ENCODE assay signal across 8 cellular contexts in the genomic region with DNA sequence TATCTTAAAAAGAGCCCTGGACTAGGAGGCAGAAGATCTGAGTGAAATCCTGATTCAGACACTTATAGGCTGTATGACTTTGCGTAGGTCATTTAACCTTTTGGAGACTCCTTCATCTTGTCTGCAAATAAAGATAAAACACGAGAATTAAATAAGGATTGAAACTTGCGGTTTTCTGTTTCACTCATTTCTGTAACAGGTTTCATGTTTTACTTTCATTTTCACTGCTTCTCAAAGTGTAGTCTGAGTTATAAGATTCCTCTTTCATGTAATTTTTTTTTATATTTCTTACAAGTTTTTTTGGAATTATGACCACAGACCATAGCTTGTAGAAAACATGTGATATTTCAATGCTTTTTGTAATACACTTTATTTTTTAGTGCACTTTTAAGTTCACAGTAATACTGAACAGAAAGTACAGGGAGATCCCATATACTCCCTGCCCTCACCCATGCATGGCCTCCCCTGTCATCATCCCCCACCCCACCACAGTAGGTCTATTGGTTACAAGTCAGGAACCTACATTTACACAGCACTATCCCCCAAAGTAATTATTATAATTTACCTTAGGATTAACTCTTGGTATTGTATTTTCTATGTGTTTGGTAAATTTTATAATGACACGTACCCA.
A peak's percentile ranks its signal among the peaks of the same experiment; 100 is the strongest.
DNase-seq lines count a peak whose midpoint lies in the region; ATAC-seq and TF ChIP-seq lines count a peak whose summit lies in the region.

No MANE protein-coding gene starts in this region.

- ATAC-seq in GM18858 (IDR thresholded peaks at IDR 0.05; ENCODE audit: unreplicated experiment), result peak; percentile 91
- ATAC-seq in HG03039 (IDR thresholded peaks at IDR 0.05; ENCODE audit: unreplicated experiment), result peak; percentile 82
- peak; percentile 81 for ATAC-seq in SK-N-SH treated with all-trans-retinoic acid at 6 μM for 48 hours

- H3K4me3 ChIP-seq in fibroblast of pulmonary artery (replicated peaks; ENCODE audit: low read depth, low read length), result peak overlapping the region; percentile 9

- in situ Hi-C loops in ACHN (cut with HindIII; ENCODE audit: low pct_ligation_motif_present, low pct_unique_long_range_greater_than_20kb, low sequenced_read_pairs), result no loop called here

- no peak for TF ChIP-seq CTCF in fibroblast of pulmonary artery (IDR thresholded peaks at IDR 0.05; ENCODE audit: low read length, missing control alignments)

- DNase-seq in ACHN, result peak; percentile 24
- no peak for DNase-seq in fibroblast of pulmonary artery (ENCODE audit: low read depth)
- peak; percentile 47 for DNase-seq in stimulated activated CD8-positive, alpha-beta memory T cell treated with anti-CD3 and anti-CD28 coated beads, Interleukin-4, amount 100 ng/mL, for 48 hours
- DNase-seq in globus pallidus (ENCODE audit: low spot score), result no peak
- no peak for DNase-seq in middle frontal gyrus (ENCODE audit: extremely low spot score, low spot score)

TF ChIP-seq in SK-N-SH treated with all-trans-retinoic acid at 6 μM for 48 hours, 23 proteins besides CTCF, POLR2A, EP300 and RAD21:
- TF ChIP-seq CSDC2 (CRISPR knock-in tag; IDR thresholded peaks at IDR 0.05) (no peak), ZNF70 (CRISPR knock-in tag; IDR thresholded peaks at IDR 0.05) (no peak), OSR1 (CRISPR knock-in tag; IDR thresholded peaks at IDR 0.05) (no peak), ZC3H10 (CRISPR knock-in tag; IDR thresholded peaks at IDR 0.05) (no peak), CREB5 (CRISPR knock-in tag; IDR thresholded peaks at IDR 0.05; ENCODE audit: low read depth) (no peak), ZNF565 (CRISPR knock-in tag; conservative IDR thresholded peaks at IDR 0.05; ENCODE audit: low read depth) (no peak), PPARA (CRISPR knock-in tag; IDR thresholded peaks at IDR 0.05; ENCODE audit: borderline replicate concordance) (no peak), RARB (CRISPR knock-in tag; IDR thresholded peaks at IDR 0.05) (no peak), TCF4 (CRISPR knock-in tag; IDR thresholded peaks at IDR 0.05; ENCODE audit: borderline replicate concordance) (no peak), TSHZ2 (CRISPR knock-in tag; IDR thresholded peaks at IDR 0.05) (no peak)
- TF ChIP-seq, protein P1, sequence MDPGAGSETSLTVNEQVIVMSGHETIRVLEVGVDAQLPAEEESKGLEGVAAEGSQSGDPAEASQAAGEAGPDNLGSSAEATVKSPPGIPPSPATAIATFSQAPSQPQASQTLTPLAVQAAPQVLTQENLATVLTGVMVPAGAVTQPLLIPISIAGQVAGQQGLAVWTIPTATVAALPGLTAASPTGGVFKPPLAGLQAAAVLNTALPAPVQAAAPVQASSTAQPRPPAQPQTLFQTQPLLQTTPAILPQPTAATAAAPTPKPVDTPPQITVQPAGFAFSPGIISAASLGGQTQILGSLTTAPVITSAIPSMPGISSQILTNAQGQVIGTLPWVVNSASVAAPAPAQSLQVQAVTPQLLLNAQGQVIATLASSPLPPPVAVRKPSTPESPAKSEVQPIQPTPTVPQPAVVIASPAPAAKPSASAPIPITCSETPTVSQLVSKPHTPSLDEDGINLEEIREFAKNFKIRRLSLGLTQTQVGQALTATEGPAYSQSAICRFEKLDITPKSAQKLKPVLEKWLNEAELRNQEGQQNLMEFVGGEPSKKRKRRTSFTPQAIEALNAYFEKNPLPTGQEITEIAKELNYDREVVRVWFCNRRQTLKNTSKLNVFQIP (CRISPR knock-in tag; IDR thresholded peaks at IDR 0.05; ENCODE audit: borderline replicate concordance, low read depth), result no peak
- TF ChIP-seq, protein P2, sequence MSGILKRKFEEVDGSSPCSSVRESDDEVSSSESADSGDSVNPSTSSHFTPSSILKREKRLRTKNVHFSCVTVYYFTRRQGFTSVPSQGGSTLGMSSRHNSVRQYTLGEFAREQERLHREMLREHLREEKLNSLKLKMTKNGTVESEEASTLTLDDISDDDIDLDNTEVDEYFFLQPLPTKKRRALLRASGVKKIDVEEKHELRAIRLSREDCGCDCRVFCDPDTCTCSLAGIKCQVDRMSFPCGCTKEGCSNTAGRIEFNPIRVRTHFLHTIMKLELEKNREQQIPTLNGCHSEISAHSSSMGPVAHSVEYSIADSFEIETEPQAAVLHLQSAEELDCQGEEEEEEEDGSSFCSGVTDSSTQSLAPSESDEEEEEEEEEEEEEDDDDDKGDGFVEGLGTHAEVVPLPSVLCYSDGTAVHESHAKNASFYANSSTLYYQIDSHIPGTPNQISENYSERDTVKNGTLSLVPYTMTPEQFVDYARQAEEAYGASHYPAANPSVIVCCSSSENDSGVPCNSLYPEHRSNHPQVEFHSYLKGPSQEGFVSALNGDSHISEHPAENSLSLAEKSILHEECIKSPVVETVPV (CRISPR knock-in tag; IDR thresholded peaks at IDR 0.05), result no peak

Comparison
In these comparisons a context has a peak if more than half of its experiments do, and no peak if none do; other contexts are left out.
1. DNase-seq: peak in ACHN (single experiment) and stimulated activated CD8-positive, alpha-beta memory T cell treated with anti-CD3 and anti-CD28 coated beads, Interleukin-4, amount 100 ng/mL, for 48 hours (single experiment); none in fibroblast of pulmonary artery (single experiment), globus pallidus (single experiment) and middle frontal gyrus (single experiment).
2. Peak in every context shown above with its lines, with median percentiles within 50 percentile points of each other: ATAC-seq.